1 cellular context compared by ENCODE assay signal in genomic region chr10:100109670-100110069, GRCh38.
TF ChIP-seq lines count a peak whose summit lies in the region.

No MANE protein-coding gene starts in this region.

TF ChIP-seq in HCT116, 20 proteins besides CTCF, POLR2A, EP300 and RAD21:
- TF ChIP-seq CBX3 (IDR thresholded peaks at IDR 0.05; ENCODE audit: low read depth) (0 out of 2 replicates have a peak, but pooled peaks have one; percentile 11), REST (IDR thresholded peaks at IDR 0.05; ENCODE audit: low read depth) (no peak), MAX (IDR thresholded peaks at IDR 0.05) (0 out of 2 replicates have a peak, but pooled peaks have one; percentile 20), TCF7L2 (IDR thresholded peaks at IDR 0.05; ENCODE audit: borderline replicate concordance, extremely low read depth, insufficient read depth, insufficient read length) (no peak), JUND (IDR thresholded peaks at IDR 0.05) (no peak), EGR1 (IDR thresholded peaks at IDR 0.05; ENCODE audit: low read depth) (0 out of 2 replicates have a peak, but pooled peaks have one; percentile 17), YY1 (IDR thresholded peaks at IDR 0.05; ENCODE audit: extremely low read depth, insufficient replicate concordance, low read depth, low read length) (no peak), SRF (IDR thresholded peaks at IDR 0.05; ENCODE audit: low read depth) (no peak), ZBTB33 (IDR thresholded peaks at IDR 0.05; ENCODE audit: extremely low read depth, insufficient replicate concordance, low read length) (peak; percentile 90), POLR2AphosphoS5 (IDR thresholded peaks at IDR 0.05; ENCODE audit: low read depth, low read length) (peak; percentile 67), ELF1 (IDR thresholded peaks at IDR 0.05; ENCODE audit: borderline replicate concordance, low read depth) (peak; percentile 14)
